ENCODE assay signal across 1 cellular context in genomic region chr5:42592401-42592800, GRCh38.
TF ChIP-seq lines count a peak whose summit lies in the region.

No MANE protein-coding gene starts in this region.

TF ChIP-seq in K562, 482 proteins besides CTCF, POLR2A, EP300 and RAD21 (continued from another document):
- TF ChIP-seq TCF15 (CRISPR knock-in tag; IDR thresholded peaks at IDR 0.05), result no peak
- peak; percentile 94 for TF ChIP-seq ZNF146 (CRISPR knock-in tag; IDR thresholded peaks at IDR 0.05; ENCODE audit: unreplicated experiment)
- peak; percentile 67 for TF ChIP-seq BCOR (IDR thresholded peaks at IDR 0.05)
